Comparison of ENCODE assay signal across 20 cellular contexts in genomic region chr19:34982275-34982674, GRCh38. TPM values are rescaled to one million over a fixed set of nuclear protein-coding genes. Genes with fewer than 3 reads are reported as not detected.
DNase-seq lines count a peak whose midpoint lies in the region; ATAC-seq, FAIRE-seq and TF ChIP-seq lines count a peak whose summit lies in the region.
"Had no signal": no experiment of that assay in that cellular context is flagged by ENCODE, and none has a peak within 500 bp of the region (broad histone marks: within the 10 kb centered on the region; RNA-seq: fewer than 3 reads in every experiment).

No MANE protein-coding gene starts in this region.

- H4K5ac ChIP-seq in IMR-90 (ENCODE audit: low read depth, low read length) = no peak overlapping the region

- H3K14ac ChIP-seq in IMR-90 (replicated peaks; ENCODE audit: low read depth, low read length) = no peak overlapping the region

- no peaks in the 10 kb centered on the region for H3F3A ChIP-seq in smooth muscle cell (ENCODE audit: low read depth)

- dilution Hi-C loops in IMR-90 (cut with HindIII; ENCODE audit: low sequenced_read_pairs, unreplicated experiment) = no loop called here

- H2AFZ ChIP-seq in IMR-90 (replicated peaks; ENCODE audit: low read length, poor library complexity) (no peak overlapping the region), K562 (ENCODE audit: low read depth, low read length) (peak overlapping the region; percentile 35; the same call in 1 of the 2 replicates), smooth muscle cell (ENCODE audit: low read depth) (peak overlapping the region; percentile 15)

- H4K91ac ChIP-seq in IMR-90 (ENCODE audit: insufficient read depth, low read depth, low read length) = no peak overlapping the region

- H3K27ac ChIP-seq in IMR-90 (ENCODE audit: insufficient read depth, low read length) (no peak overlapping the region), K562 (ENCODE audit: extremely low read depth, low read depth, low read length) (no peak overlapping the region), smooth muscle cell (ENCODE audit: low read depth) (no peak overlapping the region)

- in situ Hi-C loops in IMR-90 (cut with MboI; ENCODE audit: low sequenced_read_pairs) (no loop called here), K562 (cut with MboI) (no loop called here)

- H3K56ac ChIP-seq in IMR-90 (ENCODE audit: extremely low read depth, insufficient read depth, low read length) = no peak overlapping the region

- H3K4me3 ChIP-seq in IMR-90 (ENCODE audit: insufficient read depth, low read depth, low read length) = no peak overlapping the region
- H3K4me3 ChIP-seq in K562 = no peak overlapping the region
- H3K4me3 ChIP-seq in smooth muscle cell = no peak overlapping the region
- H3K4me3 ChIP-seq: HAP-1 had no signal

- H4K20me1 ChIP-seq in IMR-90 (ENCODE audit: insufficient read depth, low read length) = no peaks in the 10 kb centered on the region
- no peaks in the 10 kb centered on the region for H4K20me1 ChIP-seq in K562 (replicated peaks; ENCODE audit: control insufficient read depth, insufficient read depth, low read length)
- H4K20me1 ChIP-seq in smooth muscle cell (ENCODE audit: low read depth) = no peaks in the 10 kb centered on the region

- TF ChIP-seq RAD21 in IMR-90 (IDR thresholded peaks at IDR 0.05; ENCODE audit: low read length) (no peak), K562 (CRISPR knock-in tag; conservative IDR thresholded peaks at IDR 0.05 in 1 of 2, IDR thresholded peaks at IDR 0.05 in 1 of 2) (no peak)

- CTCF ChIA-PET in IMR-90 (lab: Yijun Ruan, JAX) (no interaction called here), K562 (lab: Yijun Ruan, JAX; ENCODE audit: low intra/inter-chr PET ratio) (no interaction called here)

- TF ChIP-seq CTCF in IMR-90 (conservative IDR thresholded peaks at IDR 0.05; ENCODE audit: low read depth, low read length) (no peak), K562 (IDR thresholded peaks at IDR 0.05 in 2 of 3, conservative IDR thresholded peaks at IDR 0.05 in 1 of 3; ENCODE audit: insufficient read depth in 2 of 3, low read depth in 1 of 3, low read length in 3 of 3) (no peak), smooth muscle cell (IDR thresholded peaks at IDR 0.05; ENCODE audit: borderline replicate concordance, insufficient read depth, poor library complexity, severe bottlenecking) (no peak)

- DNase-seq in IMR-90 (no peak), K562 (ENCODE audit: extremely low read depth in 1 of 4, low spot score in 3 of 4) (no peak), smooth muscle cell (lab: John Stamatoyannopoulos, UW; ENCODE audit: unreplicated experiment) (no peak)
- no peak for DNase-seq in activated CD8-positive, alpha-beta memory T cell treated with anti-CD3 and anti-CD28 coated beads, Interleukin-2, amount 50 U/mL, for 4 hours
- DNase-seq: CD8-positive, alpha-beta T cell; COR-L47; DMS153; DMS79 treated with DMSO at 0.1 percent for 48 hours; EL had no signal

- H3K4ac ChIP-seq in IMR-90 (ENCODE audit: low read depth, low read length) = no peak overlapping the region

- no peak overlapping the region for H4K8ac ChIP-seq in IMR-90 (ENCODE audit: low read depth in 2 of 2, low read length in 2 of 2)

- no peaks in the 10 kb centered on the region for H3K4me1 ChIP-seq in IMR-90 (ENCODE audit: control insufficient read depth, insufficient read depth, low read length)
- H3K4me1 ChIP-seq in K562 (replicated peaks in 1 of 2; ENCODE audit: control insufficient read depth in 2 of 2, insufficient read depth in 2 of 2, low read length in 2 of 2) = peaks cover 6 to 8% of the 10 kb centered on the region in 2 experiments; a peak in 3 of 5 replicates
- H3K4me1 ChIP-seq in smooth muscle cell (ENCODE audit: low read depth) = no peaks in the 10 kb centered on the region
- H3K4me1 ChIP-seq: HAP-1 had no signal

- no peak for TF ChIP-seq EP300 in K562 (IDR thresholded peaks at IDR 0.05; ENCODE audit: low read length)

- H2AK5ac ChIP-seq in IMR-90 (ENCODE audit: low read depth, low read length) = no peak overlapping the region

- H3K79me1 ChIP-seq in IMR-90 (ENCODE audit: low read depth in 1 of 2, low read length in 2 of 2) = no peaks in the 10 kb centered on the region

- ATAC-seq in IMR-90 (ENCODE audit: low read depth) (no peak), K562 (no peak), GM18520 (IDR thresholded peaks at IDR 0.05; ENCODE audit: unreplicated experiment) (no peak)
- ATAC-seq: CD8-positive, alpha-beta T cell had no signal

- POLR2A ChIA-PET in IMR-90 (lab: Charles Lee; ENCODE audit: unreplicated experiment) = no interaction called here
- POLR2A ChIA-PET in K562 (lab: Yijun Ruan, JAX) = no interaction called here

- no peaks in the 10 kb centered on the region for H3K36me3 ChIP-seq in IMR-90 (ENCODE audit: control insufficient read depth, insufficient read depth, low read length)
- no peaks in the 10 kb centered on the region for H3K36me3 ChIP-seq in K562 (ENCODE audit: control insufficient read depth, insufficient read depth, low read length)
- no peaks in the 10 kb centered on the region for H3K36me3 ChIP-seq in smooth muscle cell (ENCODE audit: low read depth)
- H3K36me3 ChIP-seq: HAP-1 had no signal

- no peak overlapping the region for H2BK5ac ChIP-seq in IMR-90 (ENCODE audit: low read depth, low read length, poor library complexity, severe bottlenecking)

- WGBS in IMR-90 (ENCODE audit: extremely low coverage in 2 of 2, insufficient read length in 1 of 2), 2 experiments = no CpG with 5 or more reads among the region's 5 CpGs
- WGBS in K562 (ENCODE audit: insufficient coverage, low coverage, missing lambda C conversion rate) = 28% methylated on average over 5 of the region's 5 CpGs
- 94% methylated on average over 5 of the region's 5 CpGs for WGBS in smooth muscle cell (ENCODE audit: low lambda C conversion rate)

- no peak overlapping the region for H2BK15ac ChIP-seq in IMR-90 (ENCODE audit: low read depth, low read length)

- no peaks in the 10 kb centered on the region for H3K79me2 ChIP-seq in K562 (ENCODE audit: control insufficient read depth, insufficient read depth, low read length)
- H3K79me2 ChIP-seq in smooth muscle cell (ENCODE audit: low read depth) = no peaks in the 10 kb centered on the region

- H3K9me1 ChIP-seq in IMR-90 (ENCODE audit: insufficient read depth, low read length) (no peaks in the 10 kb centered on the region), K562 (ENCODE audit: control insufficient read depth, insufficient read depth, low read length) (no peaks in the 10 kb centered on the region)

- H3K27me3 ChIP-seq in IMR-90 (ENCODE audit: control insufficient read depth, insufficient read depth, low read length) (peaks cover 5% of the 10 kb centered on the region), K562 (ENCODE audit: control insufficient read depth in 2 of 2, insufficient read depth in 2 of 2, low read length in 2 of 2) (no peaks in the 10 kb centered on the region), smooth muscle cell (ENCODE audit: low read depth) (no peaks in the 10 kb centered on the region)

- H2BK20ac ChIP-seq in IMR-90 (ENCODE audit: low read depth, low read length) = no peak overlapping the region

- no peak overlapping the region for H3K23ac ChIP-seq in IMR-90 (ENCODE audit: low read depth, low read length)

- no peak overlapping the region for H2AK9ac ChIP-seq in IMR-90 (replicated peaks; ENCODE audit: low read depth, low read length, poor library complexity)

- H3K9me3 ChIP-seq in IMR-90 (ENCODE audit: control insufficient read depth, insufficient read depth, low read length) = no peaks in the 10 kb centered on the region
- H3K9me3 ChIP-seq in K562 (replicated peaks; ENCODE audit: control insufficient read depth, insufficient read depth, low read depth, low read length) = peaks cover 6% of the 10 kb centered on the region
- H3K9me3 ChIP-seq in smooth muscle cell (replicated peaks; ENCODE audit: low read depth) = no peaks in the 10 kb centered on the region

- intact Hi-C loops in IMR-90 (cut with micrococcal nuclease) (no loop called here), K562 (cut with micrococcal nuclease) (no loop called here)

- TF ChIP-seq POLR2A in IMR-90 (IDR thresholded peaks at IDR 0.05; ENCODE audit: low read depth, low read length) = no peak
- TF ChIP-seq POLR2A in K562 (conservative IDR thresholded peaks at IDR 0.05) = no peak

- BruUV-seq in IMR-90 (replicated peaks; lab: Mats Ljungman, UMichigan) (no TSS peak), K562 (replicated peaks; lab: Mats Ljungman, UMichigan) (no TSS peak)

- H3K4me2 ChIP-seq in IMR-90 (ENCODE audit: low read depth, low read length) = no peak overlapping the region
- no peak overlapping the region for H3K4me2 ChIP-seq in K562 (ENCODE audit: insufficient read depth, low read length)
- no peak overlapping the region for H3K4me2 ChIP-seq in smooth muscle cell

- no peak overlapping the region for H3K9ac ChIP-seq in IMR-90 (ENCODE audit: low read depth, low read length)
- H3K9ac ChIP-seq in K562 (ENCODE audit: insufficient read depth in 1 of 2, low read depth in 2 of 2, low read length in 2 of 2) = no peak overlapping the region
- no peak overlapping the region for H3K9ac ChIP-seq in smooth muscle cell (ENCODE audit: low read depth)

- FAIRE-seq in K562 (lab: Jason Lieb, UNC) = no peak
- FAIRE-seq: A204.1, D721Med, G401.6, GM12891, GM19239, H1 had no signal

- H3K18ac ChIP-seq in IMR-90 (ENCODE audit: low read depth, low read length) = no peak overlapping the region

- no peak overlapping the region for H2BK120ac ChIP-seq in IMR-90 (ENCODE audit: low read depth, low read length)

RNA-seq across cellular contexts. Expression of gene GRAMD1A, which starts 17.8 kb away (rescaled TPM):
- total RNA-seq in IMR-90 (2012; rRNA removed) = 11.1 and 11.4 TPM in 2 replicates
- polyA plus RNA-seq in IMR-90 (2012; rRNA removed) = 63.0 and 65.2 TPM in 2 replicates
- polyA plus RNA-seq in IMR-90 (2012; cell fraction: cytosol; rRNA removed) = 50.3 and 62.6 TPM in 2 replicates
- 115 and 162 TPM in 2 replicates for polyA plus RNA-seq in IMR-90 (2012; cell fraction: nucleus; rRNA removed; ENCODE audit: low replicate concordance)
- total RNA-seq in K562 (2011; cell fraction: chromatin; rRNA removed; ENCODE audit: low replicate concordance) = 167 and 288 TPM in 2 replicates
- 130 and 133 TPM in 2 replicates for total RNA-seq in K562 (2011; cell fraction: nucleolus; rRNA removed)
- total RNA-seq in K562 (2011; cell fraction: nucleoplasm; rRNA removed) = 132 and 192 TPM in 2 replicates
- total RNA-seq in K562 (2014; rRNA removed) = 41.8 and 47.0 TPM in 2 replicates
- total RNA-seq in K562 (2014; rRNA removed; fragmentation: Illumina TruSeq; extraction: Trizol) = 13.9 and 16.4 TPM in 2 replicates
- 19.4 and 20.5 TPM in 2 replicates for total RNA-seq in K562 (2015; rRNA removed; fragmentation: Illumina TruSeq; extraction: Trizol)
- 58.7 and 62.5 TPM in 2 replicates for total RNA-seq in K562 (2021)
- polyA plus RNA-seq in K562 (2011; rRNA removed) = 39.4 and 54.3 TPM in 2 replicates
- polyA plus RNA-seq in K562 (2011; cell fraction: cytosol; rRNA removed) = 51.1 and 57.8 TPM in 2 replicates
- 131 and 183 TPM in 2 replicates for polyA plus RNA-seq in K562 (2011; cell fraction: nucleus; rRNA removed)
- 35.7 and 68.6 TPM in 2 replicates for polyA plus RNA-seq in K562 (2012)
- polyA plus RNA-seq in K562 (2014; fragmentation: Illumina TruSeq; extraction: Trizol) = 38.5 and 54.1 TPM in 2 replicates
- polyA plus RNA-seq in K562 (2014; fragmentation: Nextera tagmentation; extraction: Ambion mirVana) = 1 to 10 TPM; 1.4 to 1.7 TPM
- 61.7 and 63.8 TPM in 2 replicates for polyA plus RNA-seq in K562 (2014; rRNA removed)
- 41.4 and 44.4 TPM in 2 replicates for polyA minus RNA-seq in K562 (2011; rRNA and poly(A)+ RNA removed)
- polyA minus RNA-seq in K562 (2011; cell fraction: cytosol; rRNA and poly(A)+ RNA removed) = 39.7 and 39.8 TPM in 2 replicates
- 31.2 and 45.4 TPM in 2 replicates for polyA minus RNA-seq in K562 (2011; cell fraction: nucleus; rRNA and poly(A)+ RNA removed)
- total RNA-seq in smooth muscle cell = 19.4 and 27.6 TPM in 2 replicates
- polyA plus RNA-seq in smooth muscle cell = 59.6 and 74.1 TPM in 2 replicates

RNA-seq across cellular contexts. Expression of gene ZNF792, which starts 18.2 kb away (rescaled TPM):
- 3.9 and 4.8 TPM in 2 replicates for total RNA-seq in IMR-90 (2012; rRNA removed)
- polyA plus RNA-seq in IMR-90 (2012; rRNA removed) = 1.2 and 1.5 TPM in 2 replicates
- 0.42 and 0.69 TPM in 2 replicates for polyA plus RNA-seq in IMR-90 (2012; cell fraction: cytosol; rRNA removed)
- 0.84 and 1.6 TPM in 2 replicates for polyA plus RNA-seq in IMR-90 (2012; cell fraction: nucleus; rRNA removed; ENCODE audit: low replicate concordance)
- 49.4 and 86.2 TPM in 2 replicates for total RNA-seq in K562 (2011; cell fraction: chromatin; rRNA removed; ENCODE audit: low replicate concordance)
- 38.2 and 47.9 TPM in 2 replicates for total RNA-seq in K562 (2011; cell fraction: nucleolus; rRNA removed)
- total RNA-seq in K562 (2011; cell fraction: nucleoplasm; rRNA removed) = 33.4 and 39.9 TPM in 2 replicates
- total RNA-seq in K562 (2014; rRNA removed) = 14.5 and 14.6 TPM in 2 replicates
- 15.8 and 17.7 TPM in 2 replicates for total RNA-seq in K562 (2014; rRNA removed; fragmentation: Illumina TruSeq; extraction: Trizol)
- 10.0 and 10.4 TPM in 2 replicates for total RNA-seq in K562 (2015; rRNA removed; fragmentation: Illumina TruSeq; extraction: Trizol)
- total RNA-seq in K562 (2021) = 15.5 and 16.5 TPM in 2 replicates
- polyA plus RNA-seq in K562 (2011; rRNA removed) = 9.6 and 12.0 TPM in 2 replicates
- polyA plus RNA-seq in K562 (2011; cell fraction: cytosol; rRNA removed) = 6.8 and 6.9 TPM in 2 replicates
- 17.3 and 18.8 TPM in 2 replicates for polyA plus RNA-seq in K562 (2011; cell fraction: nucleus; rRNA removed)
- polyA plus RNA-seq in K562 (2012) = 7.3 and 9.8 TPM in 2 replicates
- 9.9 and 10.2 TPM in 2 replicates for polyA plus RNA-seq in K562 (2014; fragmentation: Illumina TruSeq; extraction: Trizol)
- polyA plus RNA-seq in K562 (2014; fragmentation: Nextera tagmentation; extraction: Ambion mirVana) = 1 to 10 TPM; 3.3 to 3.5 TPM
- polyA plus RNA-seq in K562 (2014; rRNA removed) = 7.0 and 7.9 TPM in 2 replicates
- polyA minus RNA-seq in K562 (2011; rRNA and poly(A)+ RNA removed) = 37.5 and 38.9 TPM in 2 replicates
- 9.4 and 17.3 TPM in 2 replicates for polyA minus RNA-seq in K562 (2011; cell fraction: cytosol; rRNA and poly(A)+ RNA removed)
- 32.0 and 50.6 TPM in 2 replicates for polyA minus RNA-seq in K562 (2011; cell fraction: nucleus; rRNA and poly(A)+ RNA removed)
- 7.1 and 8.8 TPM in 2 replicates for total RNA-seq in smooth muscle cell
- 2.8 TPM in 2 replicates for polyA plus RNA-seq in smooth muscle cell

RNA-seq across cellular contexts. Expression of gene SCN1B, which starts 48.0 kb away (rescaled TPM):
- total RNA-seq in IMR-90 (2012; rRNA removed) (2.0 and 2.2 TPM in 2 replicates), K562 (2014; rRNA removed) (0.91 and 1.6 TPM in 2 replicates), K562 (2014; rRNA removed; fragmentation: Illumina TruSeq; extraction: Trizol) (0.51 and 0.80 TPM in 2 replicates), K562 (2015; rRNA removed; fragmentation: Illumina TruSeq; extraction: Trizol) (0.91 and 1.2 TPM in 2 replicates), K562 (2021) (1.8 TPM in 2 replicates), smooth muscle cell (0.99 and 3.3 TPM in 2 replicates)
- polyA plus RNA-seq in IMR-90 (2012; rRNA removed) (9.6 and 10.6 TPM in 2 replicates), K562 (2011; rRNA removed) (2.5 and 4.2 TPM in 2 replicates), K562 (2014; fragmentation: Illumina TruSeq; extraction: Trizol) (0.79 and 1.0 TPM in 2 replicates), K562 (2014; fragmentation: Nextera tagmentation; extraction: Ambion mirVana) (under 1 TPM; 0.03 to 0.06 TPM), K562 (2014; rRNA removed) (1.2 and 2.1 TPM in 2 replicates), smooth muscle cell (2.2 and 4.6 TPM in 2 replicates)
- polyA plus RNA-seq in IMR-90 (2012; cell fraction: cytosol; rRNA removed) = 5.9 and 7.9 TPM in 2 replicates
- 11.5 and 12.8 TPM in 2 replicates for polyA plus RNA-seq in IMR-90 (2012; cell fraction: nucleus; rRNA removed; ENCODE audit: low replicate concordance)
- total RNA-seq in K562 (2011; cell fraction: chromatin; rRNA removed; ENCODE audit: low replicate concordance) = 6.3 and 14.6 TPM in 2 replicates
- 7.7 and 7.9 TPM in 2 replicates for total RNA-seq in K562 (2011; cell fraction: nucleolus; rRNA removed)
- 8.3 and 13.4 TPM in 2 replicates for total RNA-seq in K562 (2011; cell fraction: nucleoplasm; rRNA removed)
- polyA plus RNA-seq in K562 (2011; cell fraction: cytosol; rRNA removed) = 2.3 and 2.6 TPM in 2 replicates
- polyA plus RNA-seq in K562 (2011; cell fraction: nucleus; rRNA removed) = 9.1 and 10.0 TPM in 2 replicates
- 1.4 and 3.7 TPM in 2 replicates for polyA plus RNA-seq in K562 (2012)
- polyA minus RNA-seq in K562 (2011; rRNA and poly(A)+ RNA removed) = 1.1 and 2.6 TPM in 2 replicates
- polyA minus RNA-seq in K562 (2011; cell fraction: cytosol; rRNA and poly(A)+ RNA removed) = 1.2 and 1.5 TPM in 2 replicates
- 1.6 and 2.2 TPM in 2 replicates for polyA minus RNA-seq in K562 (2011; cell fraction: nucleus; rRNA and poly(A)+ RNA removed)

RNA-seq across cellular contexts. Expression of gene ZNF30, which starts 55.6 kb away (rescaled TPM):
- total RNA-seq in IMR-90 (2012; rRNA removed) (2.8 and 2.9 TPM in 2 replicates), K562 (2014; rRNA removed) (7.1 and 10.8 TPM in 2 replicates), K562 (2014; rRNA removed; fragmentation: Illumina TruSeq; extraction: Trizol) (10.7 and 11.1 TPM in 2 replicates), K562 (2015; rRNA removed; fragmentation: Illumina TruSeq; extraction: Trizol) (9.0 and 10.6 TPM in 2 replicates), K562 (2021) (10.3 and 11.4 TPM in 2 replicates), smooth muscle cell (1.2 and 3.0 TPM in 2 replicates)
- polyA plus RNA-seq in IMR-90 (2012; rRNA removed) (1.1 and 1.3 TPM in 2 replicates), K562 (2011; rRNA removed) (8.3 and 9.7 TPM in 2 replicates), K562 (2014; fragmentation: Illumina TruSeq; extraction: Trizol) (8.3 and 9.8 TPM in 2 replicates), K562 (2014; fragmentation: Nextera tagmentation; extraction: Ambion mirVana) (10 to 100 TPM in 1 of 2 experiments, 1 to 10 TPM in 1; 9.2 to 13.4 TPM), K562 (2014; rRNA removed) (7.3 and 7.6 TPM in 2 replicates), smooth muscle cell (2.3 and 3.1 TPM in 2 replicates)
- polyA plus RNA-seq in IMR-90 (2012; cell fraction: cytosol; rRNA removed) = 0.37 TPM in 2 replicates
- 0.42 and 1.8 TPM in 2 replicates for polyA plus RNA-seq in IMR-90 (2012; cell fraction: nucleus; rRNA removed; ENCODE audit: low replicate concordance)
- total RNA-seq in K562 (2011; cell fraction: chromatin; rRNA removed; ENCODE audit: low replicate concordance) = 8.3 and 8.9 TPM in 2 replicates
- total RNA-seq in K562 (2011; cell fraction: nucleolus; rRNA removed) = 7.9 and 9.7 TPM in 2 replicates
- total RNA-seq in K562 (2011; cell fraction: nucleoplasm; rRNA removed) = 5.2 and 5.6 TPM in 2 replicates
- 4.2 and 6.0 TPM in 2 replicates for polyA plus RNA-seq in K562 (2011; cell fraction: cytosol; rRNA removed)
- 5.6 and 6.1 TPM in 2 replicates for polyA plus RNA-seq in K562 (2011; cell fraction: nucleus; rRNA removed)
- 6.8 and 8.6 TPM in 2 replicates for polyA plus RNA-seq in K562 (2012)
- 12.3 and 15.3 TPM in 2 replicates for polyA minus RNA-seq in K562 (2011; rRNA and poly(A)+ RNA removed)
- 4.3 and 6.1 TPM in 2 replicates for polyA minus RNA-seq in K562 (2011; cell fraction: cytosol; rRNA and poly(A)+ RNA removed)
- polyA minus RNA-seq in K562 (2011; cell fraction: nucleus; rRNA and poly(A)+ RNA removed) = 10.9 and 11.2 TPM in 2 replicates

RNA-seq across cellular contexts. Expression of gene HPN, which starts 59.2 kb away (rescaled TPM):
- total RNA-seq in IMR-90 (2012; rRNA removed) (not detected in 2 replicates), K562 (2014; rRNA removed) (not detected in 2 replicates), K562 (2014; rRNA removed; fragmentation: Illumina TruSeq; extraction: Trizol) (not detected in 2 replicates), K562 (2015; rRNA removed; fragmentation: Illumina TruSeq; extraction: Trizol) (0.15 TPM in 1 of 2 replicates, not detected in the other), K562 (2021) (0.20 and 0.36 TPM in 2 replicates), smooth muscle cell (1.9 and 4.1 TPM in 2 replicates)
- polyA plus RNA-seq in IMR-90 (2012; rRNA removed) (not detected in 2 replicates), K562 (2011; rRNA removed) (0.10 and 0.11 TPM in 2 replicates), K562 (2014; fragmentation: Illumina TruSeq; extraction: Trizol) (not detected in 2 replicates), K562 (2014; fragmentation: Nextera tagmentation; extraction: Ambion mirVana) (not detected), K562 (2014; rRNA removed) (not detected in 2 replicates), smooth muscle cell (1.3 and 6.6 TPM in 2 replicates)
- not detected in 2 replicates for polyA plus RNA-seq in IMR-90 (2012; cell fraction: cytosol; rRNA removed)
- 0.08 TPM in 1 of 2 replicates, not detected in the other for polyA plus RNA-seq in IMR-90 (2012; cell fraction: nucleus; rRNA removed; ENCODE audit: low replicate concordance)
- total RNA-seq in K562 (2011; cell fraction: chromatin; rRNA removed; ENCODE audit: low replicate concordance) = 0.30 and 0.74 TPM in 2 replicates
- total RNA-seq in K562 (2011; cell fraction: nucleolus; rRNA removed) = 0.26 and 0.67 TPM in 2 replicates
- total RNA-seq in K562 (2011; cell fraction: nucleoplasm; rRNA removed) = 0.59 and 0.99 TPM in 2 replicates
- 0.09 and 0.12 TPM in 2 replicates for polyA plus RNA-seq in K562 (2011; cell fraction: cytosol; rRNA removed)
- 0.63 and 1.3 TPM in 2 replicates for polyA plus RNA-seq in K562 (2011; cell fraction: nucleus; rRNA removed)
- 0.10 and 1.7 TPM in 2 replicates for polyA plus RNA-seq in K562 (2012)
- polyA minus RNA-seq in K562 (2011; rRNA and poly(A)+ RNA removed) = not detected in 2 replicates
- polyA minus RNA-seq in K562 (2011; cell fraction: cytosol; rRNA and poly(A)+ RNA removed) = not detected in 2 replicates
- polyA minus RNA-seq in K562 (2011; cell fraction: nucleus; rRNA and poly(A)+ RNA removed) = 0.27 and 0.56 TPM in 2 replicates
- total RNA-seq: CD8-positive, alpha-beta T cell had no signal
- polyA plus RNA-seq: AG04450, BJ, CD14-positive monocyte had no signal
